8 cellular contexts compared by ENCODE assay signal in the genomic region with DNA sequence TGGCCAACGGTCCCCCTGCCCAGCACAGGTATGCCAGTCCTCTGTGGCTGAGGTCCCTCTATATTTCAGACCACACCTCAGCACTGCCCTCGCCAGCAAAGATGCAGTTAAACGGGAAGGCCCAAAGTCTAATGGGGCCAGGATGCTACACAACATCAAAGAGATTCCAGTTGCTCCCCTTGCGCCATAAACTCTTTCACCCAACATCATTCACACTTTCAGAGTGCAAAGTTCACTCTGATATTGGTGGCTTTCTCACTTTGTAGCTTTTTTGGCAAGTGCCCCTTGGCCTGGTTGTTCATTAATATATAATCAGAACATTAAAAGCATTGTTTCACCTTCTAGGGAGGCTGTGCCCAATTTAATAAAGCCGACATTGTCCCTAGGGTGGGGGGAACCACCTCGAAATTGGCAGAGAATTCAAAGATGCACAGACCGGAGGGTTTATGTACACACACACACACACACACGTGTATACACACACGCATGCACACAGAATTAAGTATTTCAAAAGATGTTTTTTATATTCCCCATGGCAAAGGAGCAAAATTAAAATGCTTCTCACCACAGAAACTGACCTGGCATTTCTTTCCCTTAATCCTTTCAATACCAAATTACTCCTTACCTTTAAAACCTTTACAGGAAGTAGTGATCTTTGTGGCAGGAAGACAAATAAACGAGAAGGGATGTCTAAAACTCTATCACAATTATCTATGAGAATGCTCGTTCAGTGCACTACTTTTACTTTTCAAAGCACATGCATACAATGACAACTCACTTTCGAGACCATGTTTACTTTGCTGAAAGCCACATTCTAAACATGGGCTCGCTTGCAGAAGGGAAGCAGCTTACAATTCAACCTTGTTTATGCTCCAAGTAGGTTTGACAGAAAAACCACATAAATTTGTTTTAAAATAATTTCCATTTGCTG. TPM values are rescaled to one million over a fixed set of nuclear protein-coding genes. Genes with fewer than 3 reads are reported as not detected.
A peak's percentile ranks its signal among the peaks of the same experiment; 100 is the strongest.
DNase-seq lines count a peak whose midpoint lies in the region; ATAC-seq and TF ChIP-seq lines count a peak whose summit lies in the region.

No MANE protein-coding gene starts in this region.

- H3K36me3 ChIP-seq in Peyer's patch, result no peaks in the 10 kb centered on the region
- no peaks in the 10 kb centered on the region for H3K36me3 ChIP-seq in thoracic aorta

- ATAC-seq in thoracic aorta (ENCODE audit: insufficient number of reproducible peaks, low FRiP score, low read depth) (no peak), GM21737 (IDR thresholded peaks at IDR 0.05; ENCODE audit: unreplicated experiment) (no peak), GM18517 (IDR thresholded peaks at IDR 0.05; ENCODE audit: unreplicated experiment) (no peak), HG02588 (IDR thresholded peaks at IDR 0.05; ENCODE audit: unreplicated experiment) (no peak)

- H3K27ac Mint-ChIP-seq in activated T-cell treated with anti-CD3 and anti-CD28 coated beads, Interleukin-2, amount 50 U/mL, for 24 hours, result peak overlapping the region; percentile 94
- peak overlapping the region; percentile 60 for H3K27ac Mint-ChIP-seq in glutamatergic neuron (ENCODE audit: unreplicated experiment)

- TF ChIP-seq CTCF in Peyer's patch (IDR thresholded peaks at IDR 0.05), result no peak
- TF ChIP-seq CTCF in glutamatergic neuron (IDR thresholded peaks at IDR 0.05; ENCODE audit: partially characterized antibody, unreplicated experiment), result no peak
- TF ChIP-seq CTCF in thoracic aorta (IDR thresholded peaks at IDR 0.05), result no peak

- no peaks in the 10 kb centered on the region for H3K27me3 Mint-ChIP-seq in activated T-cell treated with anti-CD3 and anti-CD28 coated beads, Interleukin-2, amount 50 U/mL, for 24 hours
- H3K27me3 Mint-ChIP-seq in glutamatergic neuron (ENCODE audit: unreplicated experiment), result no peaks in the 10 kb centered on the region

- DNase-seq in activated T-cell treated with anti-CD3 and anti-CD28 coated beads, Interleukin-2, amount 50 U/mL, for 24 hours, result no peak
- DNase-seq in activated T-cell treated with anti-CD3 and anti-CD28 coated beads, Interleukin-2, amount 50 U/mL, for 1 hour, result no peak
- DNase-seq in Peyer's patch (no peak), glutamatergic neuron (no peak), thoracic aorta (ENCODE audit: low spot score) (no peak)

- H3K9me3 ChIP-seq in Peyer's patch, result no peaks in the 10 kb centered on the region
- H3K9me3 ChIP-seq in thoracic aorta, result no peaks in the 10 kb centered on the region

- peak overlapping the region; percentile 60 for H3K4me3 Mint-ChIP-seq in activated T-cell treated with anti-CD3 and anti-CD28 coated beads, Interleukin-2, amount 50 U/mL, for 24 hours
- no peak overlapping the region for H3K4me3 Mint-ChIP-seq in glutamatergic neuron (ENCODE audit: unreplicated experiment)

- H3K27ac ChIP-seq in Peyer's patch (peak overlapping the region; percentile 45 to 67 (median 54)), thoracic aorta (peak overlapping the region; percentile 91 to 92)

- peaks cover 32% of the 10 kb centered on the region for H3K4me1 Mint-ChIP-seq in activated T-cell treated with anti-CD3 and anti-CD28 coated beads, Interleukin-2, amount 50 U/mL, for 24 hours (ENCODE audit: low read depth)
- peaks cover 55% of the 10 kb centered on the region for H3K4me1 Mint-ChIP-seq in glutamatergic neuron (ENCODE audit: low read depth, unreplicated experiment)

- no peaks in the 10 kb centered on the region for H3K27me3 ChIP-seq in Peyer's patch
- H3K27me3 ChIP-seq in thoracic aorta (replicated peaks; ENCODE audit: insufficient read depth), result no peaks in the 10 kb centered on the region

- H3K4me3 ChIP-seq in Peyer's patch (peak overlapping the region in 1 of 4 donors; percentile 6), thoracic aorta (no peak overlapping the region)

- H3K4me1 ChIP-seq in Peyer's patch, result peaks cover 13 to 99% (median 23%) of the 10 kb centered on the region in 4 donors
- peaks cover 61 to 94% of the 10 kb centered on the region in 2 donors for H3K4me1 ChIP-seq in thoracic aorta (ENCODE audit: control insufficient read depth in 1 of 2, low read depth in 2 of 2)

- TF ChIP-seq POLR2A in Peyer's patch (IDR thresholded peaks at IDR 0.05), result no peak

- peaks cover 10% of the 10 kb centered on the region for H3K9me3 Mint-ChIP-seq in activated T-cell treated with anti-CD3 and anti-CD28 coated beads, Interleukin-2, amount 50 U/mL, for 24 hours
- H3K9me3 Mint-ChIP-seq in glutamatergic neuron (ENCODE audit: unreplicated experiment), result peaks cover 17% of the 10 kb centered on the region

- peaks cover 32% of the 10 kb centered on the region for H3K36me3 Mint-ChIP-seq in activated T-cell treated with anti-CD3 and anti-CD28 coated beads, Interleukin-2, amount 50 U/mL, for 24 hours (ENCODE audit: low read depth)
- H3K36me3 Mint-ChIP-seq in glutamatergic neuron (ENCODE audit: unreplicated experiment), result no peaks in the 10 kb centered on the region

RNA-seq across cellular contexts. Expression of gene LRIG1, which starts 19.5 kb away (rescaled TPM):
- total RNA-seq in Peyer's patch, result 10 to 100 TPM; 28.5 to 65.2 (median 59.2) TPM
- total RNA-seq in glutamatergic neuron (ENCODE audit: unreplicated experiment), result 30.2 TPM
- 100 to 1,000 TPM; 121 to 131 TPM for total RNA-seq in thoracic aorta
